8 cellular contexts compared by ENCODE assay signal in genomic region chr3:32420138-32420981, GRCh38. TPM values are rescaled to one million over a fixed set of nuclear protein-coding genes. Genes with fewer than 3 reads are reported as not detected.
DNase-seq lines count a peak whose midpoint lies in the region; ATAC-seq and TF ChIP-seq lines count a peak whose summit lies in the region.

No MANE protein-coding gene starts in this region.

- no peaks in the 10 kb centered on the region for H3K79me2 ChIP-seq in Karpas-422 (ENCODE audit: low read length)

- H4K5ac ChIP-seq in IMR-90 (ENCODE audit: low read depth, low read length) = peak overlapping the region; percentile 48; the same call in 1 of the 2 replicates

- BruUV-seq in IMR-90 (replicated peaks; lab: Mats Ljungman, UMichigan) = no TSS peak

- H3K27ac Mint-ChIP-seq in activated naive CD8-positive, alpha-beta T cell treated with anti-CD3 and anti-CD28 coated beads for 36 hours = peak overlapping the region; percentile 84

- H3K23ac ChIP-seq in IMR-90 (ENCODE audit: low read depth, low read length) = peak overlapping the region; percentile 59; the same call in 1 of the 2 replicates

- TF ChIP-seq POLR2A in IMR-90 (IDR thresholded peaks at IDR 0.05; ENCODE audit: low read depth, low read length) (no peak), testis (IDR thresholded peaks at IDR 0.05) (no peak)

- H3K36me3 Mint-ChIP-seq in activated naive CD8-positive, alpha-beta T cell treated with anti-CD3 and anti-CD28 coated beads for 36 hours = peaks cover 42% of the 10 kb centered on the region

- H3K9ac ChIP-seq in IMR-90 (ENCODE audit: low read depth, low read length) (no peak overlapping the region), Karpas-422 (ENCODE audit: low read length) (no peak overlapping the region)

- peaks cover 18% of the 10 kb centered on the region for H3K9me1 ChIP-seq in IMR-90 (ENCODE audit: insufficient read depth, low read length)

- H3K27me3 ChIP-seq in IMR-90 (ENCODE audit: control insufficient read depth, insufficient read depth, low read length) (no peaks in the 10 kb centered on the region), testis (no peaks in the 10 kb centered on the region), Karpas-422 (ENCODE audit: low read length) (no peaks in the 10 kb centered on the region)

- POLR2A ChIA-PET in IMR-90 (lab: Charles Lee; ENCODE audit: unreplicated experiment) = no interaction called here

- peak overlapping the region; percentile 82; the same call in 1 of the 2 replicates for H2AK5ac ChIP-seq in IMR-90 (ENCODE audit: low read depth, low read length)

- peak overlapping the region; percentile 76 for H3K4me3 Mint-ChIP-seq in activated naive CD8-positive, alpha-beta T cell treated with anti-CD3 and anti-CD28 coated beads for 36 hours

- H3K4me1 ChIP-seq in IMR-90 (ENCODE audit: control insufficient read depth, insufficient read depth, low read length) = peaks cover 16% of the 10 kb centered on the region
- H3K4me1 ChIP-seq in testis = peaks cover 25% of the 10 kb centered on the region
- H3K4me1 ChIP-seq in Karpas-422 (ENCODE audit: low read length) = peaks cover 7% of the 10 kb centered on the region

- ATAC-seq in GM21786 (IDR thresholded peaks at IDR 0.05; ENCODE audit: unreplicated experiment) (peak; percentile 74), IMR-90 (ENCODE audit: low read depth) (peak; percentile 45)

- dilution Hi-C loops in IMR-90 (cut with HindIII; ENCODE audit: low sequenced_read_pairs, unreplicated experiment) = no loop called here

- WGBS in IMR-90 (ENCODE audit: extremely low coverage in 2 of 2, insufficient read length in 1 of 2), 2 experiments = 50% methylated on average over 6 of the region's 12 CpGs; no CpG with 5 or more reads in 1 of the 2 experiments
- WGBS in testis, 2 donors = 65 to 73% methylated on average over 9 to 12 of the region's 12 CpGs

- H3K4me2 ChIP-seq in IMR-90 (ENCODE audit: low read depth, low read length) (peak overlapping the region; percentile 16; the same call in 1 of the 2 replicates), Karpas-422 (ENCODE audit: low read depth, low read length, poor library complexity, severe bottlenecking) (no peak overlapping the region)

- H3K27ac ChIP-seq in IMR-90 (ENCODE audit: insufficient read depth, low read length) (no peak overlapping the region), testis (peak overlapping the region; percentile 40 to 54), Karpas-422 (ENCODE audit: low read length) (no peak overlapping the region)

- in situ Hi-C loops in IMR-90 (cut with MboI; ENCODE audit: low sequenced_read_pairs) = no loop called here

- H2BK120ac ChIP-seq in IMR-90 (ENCODE audit: low read depth, low read length) = peak overlapping the region; percentile 59

- H2BK5ac ChIP-seq in IMR-90 (ENCODE audit: low read depth, low read length, poor library complexity, severe bottlenecking) = peak overlapping the region; percentile 53

- H2AFZ ChIP-seq in IMR-90 (replicated peaks; ENCODE audit: low read length, poor library complexity) (peak overlapping the region; percentile 46), Karpas-422 (ENCODE audit: low read length) (no peak overlapping the region)

- no peak overlapping the region for H3K56ac ChIP-seq in IMR-90 (ENCODE audit: extremely low read depth, insufficient read depth, low read length)

- H3K18ac ChIP-seq in IMR-90 (ENCODE audit: low read depth, low read length) = peak overlapping the region; percentile 85

- peaks cover 5% of the 10 kb centered on the region for H3K9me3 Mint-ChIP-seq in activated naive CD8-positive, alpha-beta T cell treated with anti-CD3 and anti-CD28 coated beads for 36 hours

- H2AK9ac ChIP-seq in IMR-90 (replicated peaks; ENCODE audit: low read depth, low read length, poor library complexity) = peak overlapping the region; percentile 71

- H2BK20ac ChIP-seq in IMR-90 (ENCODE audit: low read depth, low read length) = peak overlapping the region; percentile 73; the same call in 1 of the 2 replicates

- no peak for TF ChIP-seq RAD21 in IMR-90 (IDR thresholded peaks at IDR 0.05; ENCODE audit: low read length)

- DNase-seq in NOMO-1 (lab: John Stamatoyannopoulos, UW; ENCODE audit: unreplicated experiment in 2 of 2) (peak; percentile 32 to 48), NOMO-1 treated with dmso at 0.1 percent for 144 hours (lab: John Stamatoyannopoulos, UW; ENCODE audit: unreplicated experiment) (no peak), IMR-90 (peak; percentile 62), kidney glomerular epithelial cell (lab: John Stamatoyannopoulos, UW) (peak; percentile 88), testis (peak; percentile 40), Karpas-422 (no peak)
- peak; percentile 60 for DNase-seq in activated naive CD8-positive, alpha-beta T cell treated with anti-CD3 and anti-CD28 coated beads for 36 hours

- H3K4ac ChIP-seq in IMR-90 (ENCODE audit: low read depth, low read length) = peak overlapping the region; percentile 58

- H4K91ac ChIP-seq in IMR-90 (ENCODE audit: insufficient read depth, low read depth, low read length) = peak overlapping the region; percentile 53; the same call in 1 of the 2 replicates

- no peaks in the 10 kb centered on the region for H3K27me3 Mint-ChIP-seq in activated naive CD8-positive, alpha-beta T cell treated with anti-CD3 and anti-CD28 coated beads for 36 hours

- peak overlapping the region; percentile 49; the same call in 2 of the 3 replicates for H2BK15ac ChIP-seq in IMR-90 (ENCODE audit: low read depth, low read length)

- no peaks in the 10 kb centered on the region for H3K9me2 ChIP-seq in Karpas-422 (replicated peaks; ENCODE audit: insufficient read depth, low read length)

- intact Hi-C loops in IMR-90 (cut with micrococcal nuclease) = no loop called here
- intact Hi-C loops in testis (cut with DNase I; ENCODE audit: low total_unique reads) = no loop called here

- no peaks in the 10 kb centered on the region for H3K36me3 ChIP-seq in IMR-90 (ENCODE audit: control insufficient read depth, insufficient read depth, low read length)
- no peaks in the 10 kb centered on the region for H3K36me3 ChIP-seq in testis (ENCODE audit: low read depth, missing control alignments)
- no peaks in the 10 kb centered on the region for H3K36me3 ChIP-seq in Karpas-422 (ENCODE audit: insufficient read depth, low read length)

- H4K8ac ChIP-seq in IMR-90 (ENCODE audit: low read depth in 2 of 2, low read length in 2 of 2) = peak overlapping the region in 1 of 2 experiments; percentile 37; a peak in 2 of 4 replicates

- CTCF ChIA-PET in IMR-90 (lab: Yijun Ruan, JAX) = interaction anchor here (0.6 kb wide), 1 partner anchor 38 kb away, joined by 4 read pairs; no protein-coding TSS in a partner anchor

- H3K9me3 ChIP-seq in IMR-90 (ENCODE audit: control insufficient read depth, insufficient read depth, low read length) (no peaks in the 10 kb centered on the region), testis (no peaks in the 10 kb centered on the region), Karpas-422 (ENCODE audit: low read length) (no peaks in the 10 kb centered on the region)

- H3K79me1 ChIP-seq in IMR-90 (ENCODE audit: low read depth in 1 of 2, low read length in 2 of 2) = peaks cover 13 to 59% of the 10 kb centered on the region in 2 experiments; a peak in 3 of 4 replicates

- peaks cover 13% of the 10 kb centered on the region; the same call in 1 of the 2 replicates for H4K20me1 ChIP-seq in IMR-90 (ENCODE audit: insufficient read depth, low read length)
- H4K20me1 ChIP-seq in Karpas-422 (ENCODE audit: insufficient read depth, low read depth, low read length) = no peaks in the 10 kb centered on the region

- peak overlapping the region; percentile 65 for H3K14ac ChIP-seq in IMR-90 (replicated peaks; ENCODE audit: low read depth, low read length)

- TF ChIP-seq CTCF in IMR-90 (conservative IDR thresholded peaks at IDR 0.05; ENCODE audit: low read depth, low read length) (no peak), testis (IDR thresholded peaks at IDR 0.05) (peak in 1 of 3 experiments; percentile 19)

- peaks cover 90% of the 10 kb centered on the region for H3K4me1 Mint-ChIP-seq in activated naive CD8-positive, alpha-beta T cell treated with anti-CD3 and anti-CD28 coated beads for 36 hours

- no peak overlapping the region for H3K4me3 ChIP-seq in IMR-90 (ENCODE audit: insufficient read depth, low read depth, low read length)
- no peak overlapping the region for H3K4me3 ChIP-seq in testis
- no peak overlapping the region for H3K4me3 ChIP-seq in Karpas-422 (ENCODE audit: low read length)

TF ChIP-seq in IMR-90, 13 proteins besides CTCF, POLR2A, EP300 and RAD21 (continues in another document):
- TF ChIP-seq NFE2L2 (IDR thresholded peaks at IDR 0.05; ENCODE audit: low read depth, low read length) (no peak), MAFK (IDR thresholded peaks at IDR 0.05; ENCODE audit: low read depth, low read length) (no peak), RCOR1 (IDR thresholded peaks at IDR 0.05; ENCODE audit: insufficient replicate concordance, low read length) (no peak), CHD1 (IDR thresholded peaks at IDR 0.05; ENCODE audit: low read depth, low read length) (no peak), MAZ (IDR thresholded peaks at IDR 0.05; ENCODE audit: borderline replicate concordance, low read depth, low read length) (no peak), FOS (IDR thresholded peaks at IDR 0.05; ENCODE audit: low read depth, low read length) (no peak), RFX5 (IDR thresholded peaks at IDR 0.05; ENCODE audit: low read depth, low read length) (no peak), CEBPB (IDR thresholded peaks at IDR 0.05; ENCODE audit: low read depth, low read length) (no peak), BHLHE40 (IDR thresholded peaks at IDR 0.05; ENCODE audit: low read depth, low read length) (no peak), ELK1 (IDR thresholded peaks at IDR 0.05; ENCODE audit: borderline replicate concordance, low read depth, low read length) (no peak), SMC3 (IDR thresholded peaks at IDR 0.05; ENCODE audit: low read depth, low read length) (no peak)

RNA-seq across cellular contexts. Expression of gene CMTM7, which starts 28.7 kb away (rescaled TPM):
- total RNA-seq in IMR-90 (2012; rRNA removed) (3.4 and 3.9 TPM in 2 replicates), testis (10 to 100 TPM; 19.7 to 40.9 TPM)
- polyA plus RNA-seq in IMR-90 (2012; rRNA removed) (31.4 and 33.7 TPM in 2 replicates), testis (ENCODE audit: insufficient read depth, low read depth, low replicate concordance) (15.0 TPM)
- 30.2 and 33.4 TPM in 2 replicates for polyA plus RNA-seq in IMR-90 (2012; cell fraction: cytosol; rRNA removed)
- 16.1 and 21.9 TPM in 2 replicates for polyA plus RNA-seq in IMR-90 (2012; cell fraction: nucleus; rRNA removed; ENCODE audit: low replicate concordance)
- 10 to 100 TPM; 39.2 to 39.8 TPM for total RNA-seq in activated naive CD8-positive, alpha-beta T cell treated with anti-CD3 and anti-CD28 coated beads for 36 hours
- 7.1 and 8.9 TPM in 2 replicates for total RNA-seq in Karpas-422 (2014; rRNA removed; shearing (Covaris generic); ENCODE audit: low replicate concordance)

Comparison
In these comparisons a context has a peak if more than half of its experiments do, and no peak if none do; other contexts are left out.
1. DNase-seq: peak in NOMO-1 (2 of 2), IMR-90 (single experiment), activated naive CD8-positive, alpha-beta T cell treated with anti-CD3 and anti-CD28 coated beads for 36 hours (single experiment), kidney glomerular epithelial cell (single experiment) and testis (single experiment); none in NOMO-1 treated with dmso at 0.1 percent for 144 hours (single experiment) and Karpas-422 (single experiment).
2. H3K27ac ChIP-seq: peak in testis (2 of 2); none in IMR-90 (single experiment) and Karpas-422 (single experiment).